In genomic region chr6:70413829-70414494, GRCh38 we compare ENCODE assay signal across 8 cellular contexts. TPM values are rescaled to one million over a fixed set of nuclear protein-coding genes. Genes with fewer than 3 reads are reported as not detected.
DNase-seq lines count a peak whose midpoint lies in the region; ATAC-seq, FAIRE-seq and TF ChIP-seq lines count a peak whose summit lies in the region.

No MANE protein-coding gene starts in this region.

- 1% methylated on average over 42 of the region's 44 CpGs for WGBS in GM12878 (ENCODE audit: insufficient coverage, insufficient replicate concordance, low lambda C conversion rate, missing lambda C conversion rate)

- H3K4me1 ChIP-seq in GM12878 (ENCODE audit: control insufficient read depth, insufficient read depth, low read length) (no peaks in the 10 kb centered on the region), skeletal muscle satellite cell (ENCODE audit: control insufficient read depth, insufficient read depth, low read length) (peaks cover 6% of the 10 kb centered on the region)

- SMC1A ChIA-PET in GM12878 (lab: Charles Lee; ENCODE audit: uncharacterized antibody, unreplicated experiment), result interaction anchor here (0.7 to 2.8 kb wide), 7 partner anchors 7 to 272 kb away, joined by 3 to 8 read pairs (median 3); no protein-coding TSS in a partner anchor

- POLR2A ChIA-PET in GM12878 (lab: Charles Lee), result interaction anchor here (0.6 to 3.2 kb wide), 5 partner anchors 31 to 876 kb away, joined by 3 to 12 read pairs (median 5); partner anchors contain the start of gene SMAP1

- ATAC-seq in GM18505 (IDR thresholded peaks at IDR 0.05; ENCODE audit: unreplicated experiment), result peak; percentile 32
- ATAC-seq in HG02973 (IDR thresholded peaks at IDR 0.05; ENCODE audit: unreplicated experiment), result peak; percentile 19
- peak; percentile 56 for ATAC-seq in GM12878

- TF ChIP-seq POLR2A in GM18505 (IDR thresholded peaks at IDR 0.05; ENCODE audit: borderline replicate concordance, extremely low read depth, insufficient read depth, insufficient read length) (no peak), GM12878 (IDR thresholded peaks at IDR 0.05; ENCODE audit: low read depth, low read length) (no peak)

- H3K4me2 ChIP-seq in GM12878 (ENCODE audit: control insufficient read depth, insufficient read depth) (peak overlapping the region; percentile 49), skeletal muscle satellite cell (ENCODE audit: low read length) (peak overlapping the region; percentile 80)

- DNase-seq in Ammon's horn (ENCODE audit: low spot score), result peak; percentile 35
- peak; percentile 26 for DNase-seq in NOMO-1 treated with DMSO at 0.1 percent for 48 hours (lab: John Stamatoyannopoulos, UW; ENCODE audit: unreplicated experiment)
- DNase-seq in GM12878 (ENCODE audit: low read depth, low spot score), result no peak
- DNase-seq in DMS114 treated with DMSO at 0.1 percent for 48 hours (lab: John Stamatoyannopoulos, UW; ENCODE audit: unreplicated experiment), result no peak

- no peak for TF ChIP-seq CTCF in GM12878 (IDR thresholded peaks at IDR 0.05 in 2 of 3, conservative IDR thresholded peaks at IDR 0.05 in 1 of 3; ENCODE audit: control insufficient read depth in 2 of 3, extremely low read depth in 1 of 3, insufficient read depth in 1 of 3, low read depth in 3 of 3, low read length in 3 of 3)

- H3K4me3 ChIP-seq in GM12878 (peak overlapping the region; percentile 87), iPS-18c (ENCODE audit: insufficient read depth, low read depth, low read length) (peak overlapping the region; percentile 88), skeletal muscle satellite cell (ENCODE audit: low read length) (peak overlapping the region; percentile 75)

- RAD21 ChIA-PET in GM12878 (lab: Charles Lee; ENCODE audit: unreplicated experiment), result interaction anchor here (0.6 to 2.1 kb wide), 9 partner anchors 106 to 880 kb away, joined by 3 to 7 read pairs (median 4); partner anchors contain the start of genes SDHAF4 and SMAP1

- BruUV-seq in GM12878 (replicated peaks; lab: Mats Ljungman, UMichigan), result no TSS peak

- intact Hi-C loops in GM12878 (cut with micrococcal nuclease; ENCODE audit: unreplicated experiment), result loop anchor here (5.0 kb wide), 1 partner anchor 253 kb away; the partner anchor contains the start of gene SMAP1

- in situ Hi-C loops in GM12878 (cut with MboI), result no loop called here

- H3K9ac ChIP-seq in GM12878 (ENCODE audit: control insufficient read depth, insufficient read depth, low read length), result peak overlapping the region; percentile 76
- H3K9ac ChIP-seq in skeletal muscle satellite cell (ENCODE audit: low read depth, low read length), result peak overlapping the region; percentile 82

- H3K27ac ChIP-seq in GM12878 (ENCODE audit: control insufficient read depth, insufficient read depth), result peak overlapping the region; percentile 74

- TF ChIP-seq RAD21 in GM12878 (IDR thresholded peaks at IDR 0.05; ENCODE audit: insufficient read depth, low read depth, low read length), result no peak

- H3K9me3 ChIP-seq in GM12878 (replicated peaks; ENCODE audit: control insufficient read depth, insufficient read depth, low read length) (0 out of 3 replicates have a peak, but pooled peaks cover 2% of the 10 kb centered on the region), iPS-18c (ENCODE audit: control insufficient read depth, insufficient read depth, low read length) (no peaks in the 10 kb centered on the region), skeletal muscle satellite cell (replicated peaks; ENCODE audit: low read length) (no peaks in the 10 kb centered on the region)

- CTCF ChIA-PET in GM12878 (lab: Yijun Ruan, JAX), result interaction anchor here (0.6 to 8.3 kb wide), 10 partner anchors 43 to 1772 kb away, joined by 3 to 36 read pairs (median 4); partner anchors contain the start of genes SDHAF4 and SMAP1

- FAIRE-seq in GM12878 (lab: Jason Lieb, UNC), result no peak

- no peaks in the 10 kb centered on the region for H4K20me1 ChIP-seq in GM12878 (ENCODE audit: control insufficient read depth, insufficient read depth)

- no peaks in the 10 kb centered on the region for H3K27me3 ChIP-seq in GM12878 (replicated peaks in 1 of 2; ENCODE audit: control insufficient read depth in 2 of 2, insufficient read depth in 2 of 2, low read length in 1 of 2)
- H3K27me3 ChIP-seq in skeletal muscle satellite cell (ENCODE audit: control insufficient read depth, insufficient read depth, low read length), result no peaks in the 10 kb centered on the region

- no peak for TF ChIP-seq EP300 in GM12878 (IDR thresholded peaks at IDR 0.05; ENCODE audit: borderline replicate concordance in 1 of 2, control insufficient read depth in 1 of 2, low read depth in 2 of 2, low read length in 2 of 2)

- H3K36me3 ChIP-seq in GM12878 (ENCODE audit: control insufficient read depth in 2 of 2, insufficient read depth in 2 of 2, low read length in 1 of 2), result peaks cover 0 to 2% of the 10 kb centered on the region in 2 experiments; a peak in 1 of 4 replicates
- H3K36me3 ChIP-seq in skeletal muscle satellite cell (ENCODE audit: insufficient read depth, low read length), result no peaks in the 10 kb centered on the region

- H3K79me2 ChIP-seq in GM12878 (ENCODE audit: control insufficient read depth, insufficient read depth, low read length), result peaks cover 42% of the 10 kb centered on the region

- peak overlapping the region; percentile 75 for H2AFZ ChIP-seq in GM12878 (ENCODE audit: control insufficient read depth, low read depth, low read length)

TF ChIP-seq in GM12878, 131 proteins besides CTCF, POLR2A, EP300 and RAD21 (continues in another document):
- TF ChIP-seq STAT1 (conservative IDR thresholded peaks at IDR 0.05) (0 out of 2 replicates have a peak, but pooled peaks have one; percentile 36), ZBTB11 (CRISPR knock-in tag; IDR thresholded peaks at IDR 0.05) (no peak), ZNF24 (IDR thresholded peaks at IDR 0.05) (0 out of 2 replicates have a peak, but pooled peaks have one; percentile 36), MAX (IDR thresholded peaks at IDR 0.05; ENCODE audit: low read depth, low read length) (peak; percentile 70; the same call in 1 of the 2 replicates), RELB (IDR thresholded peaks at IDR 0.05; ENCODE audit: low read depth) (peak; percentile 25; the same call in 1 of the 2 replicates), PML (IDR thresholded peaks at IDR 0.05; ENCODE audit: low read length) (no peak), GATAD2B (conservative IDR thresholded peaks at IDR 0.05; ENCODE audit: low read depth) (0 out of 2 replicates have a peak, but pooled peaks have one; percentile 78)

RNA-seq across cellular contexts. Expression of gene FAM135A, which starts 0.7 kb away (rescaled TPM):
- total RNA-seq in GM12878 (2013; cell fraction: nucleolus; rRNA removed), result 200 and 205 TPM in 2 replicates
- total RNA-seq in GM12878 (2014; rRNA removed), result 15.9 and 24.4 TPM in 2 replicates
- 17.9 and 18.5 TPM in 2 replicates for total RNA-seq in GM12878 (2014; rRNA removed; fragmentation: Illumina TruSeq; extraction: Trizol)
- 12.0 and 14.2 TPM in 2 replicates for total RNA-seq in GM12878 (2021)
- polyA plus RNA-seq in GM12878 (2011; ENCODE audit: low read depth), result 1.5 TPM
- 24.5 and 37.0 TPM in 2 replicates for polyA plus RNA-seq in GM12878 (2011; rRNA removed)
- 7.9 and 8.2 TPM in 2 replicates for polyA plus RNA-seq in GM12878 (2011; cell fraction: cytosol; rRNA removed)
- polyA plus RNA-seq in GM12878 (2011; cell fraction: nucleus; rRNA removed), result 28.9 and 32.4 TPM in 2 replicates
- 3.3 and 5.5 TPM in 2 replicates for polyA plus RNA-seq in GM12878 (2012)
- polyA plus RNA-seq in GM12878 (2014; fragmentation: Illumina TruSeq; extraction: Trizol), result 11.8 and 12.0 TPM in 2 replicates
- 1 to 10 TPM; 3.9 to 4.4 TPM for polyA plus RNA-seq in GM12878 (2014; fragmentation: Nextera tagmentation; extraction: Ambion mirVana)
- polyA plus RNA-seq in GM12878 (2014; rRNA removed), result 7.2 and 9.0 TPM in 2 replicates
- 10 to 100 TPM; 13.1 to 14.8 TPM for polyA plus RNA-seq in GM12878 (2016; fragmentation: Nextera tagmentation; extraction: Ambion mirVana)
- polyA minus RNA-seq in GM12878 (2011; rRNA and poly(A)+ RNA removed), result 41.1 and 52.8 TPM in 2 replicates
- polyA minus RNA-seq in GM12878 (2011; cell fraction: cytosol; rRNA and poly(A)+ RNA removed), result 11.1 and 14.0 TPM in 2 replicates
- 65.2 and 115 TPM in 2 replicates for polyA minus RNA-seq in GM12878 (2011; cell fraction: nucleus; rRNA and poly(A)+ RNA removed)
- 8.5 and 12.9 TPM in 2 replicates for total RNA-seq in skeletal muscle satellite cell (2012; rRNA removed)

Comparison
In these comparisons a context has a peak if more than half of its experiments do, and no peak if none do; other contexts are left out.
1. DNase-seq: peak in Ammon's horn (single experiment) and NOMO-1 treated with DMSO at 0.1 percent for 48 hours (single experiment); none in GM12878 (single experiment) and DMS114 treated with DMSO at 0.1 percent for 48 hours (single experiment).
2. Peak in every context shown above with its lines, with median percentiles within 50 percentile points of each other: ATAC-seq and H3K4me3 ChIP-seq.